Comparison of ENCODE assay signal across 12 cellular contexts in the genomic region with DNA sequence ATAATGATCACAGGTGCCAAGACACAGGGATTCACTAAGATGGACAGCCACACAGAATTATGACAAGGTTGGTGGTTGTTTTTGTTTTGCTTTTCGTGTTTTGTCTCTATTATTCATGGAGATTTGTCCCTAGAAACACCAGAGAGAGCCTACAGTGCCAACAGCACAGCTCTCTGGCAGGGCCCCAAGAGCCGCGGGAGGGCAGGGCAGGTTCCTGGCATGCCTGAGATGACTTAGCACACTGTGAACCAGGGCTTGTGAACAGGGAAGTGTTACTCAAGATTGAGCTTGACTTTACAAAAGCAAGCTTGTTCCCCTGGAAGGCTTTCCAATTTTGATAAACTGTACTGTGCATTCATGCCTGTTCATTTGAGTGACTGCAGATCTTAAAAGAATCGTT.
DNase-seq lines count a peak whose midpoint lies in the region; ATAC-seq and TF ChIP-seq lines count a peak whose summit lies in the region.
"Had no signal": no experiment of that assay in that cellular context is flagged by ENCODE, and none has a peak within 500 bp of the region (broad histone marks: within the 10 kb centered on the region; RNA-seq: fewer than 3 reads in every experiment).

No MANE protein-coding gene starts in this region.

- H3K4me1 Mint-ChIP-seq in activated CD4-positive, alpha-beta memory T cell treated with anti-CD3 and anti-CD28 coated beads, Interleukin-2, amount 10 ng/mL, durations not matched to agents 7 days and 5 days = no peaks in the 10 kb centered on the region
- H3K4me1 Mint-ChIP-seq: CD4-positive, alpha-beta memory T cell had no signal

- TF ChIP-seq CTCF in brain microvascular endothelial cell (IDR thresholded peaks at IDR 0.05; ENCODE audit: low read depth, low read length, missing control alignments) = no peak

- POLR2A ChIA-PET in activated CD4-positive, alpha-beta memory T cell treated with anti-CD3 and anti-CD28 coated beads, Interleukin-2, amount 10 ng/mL, durations not matched to agents 7 days and 5 days (lab: Charles Lee) = interaction anchor here (0.6 kb wide), 1 partner anchor 1721 kb away, joined by 3 read pairs; no protein-coding TSS in a partner anchor

- no peaks in the 10 kb centered on the region for H3K27me3 Mint-ChIP-seq in activated CD4-positive, alpha-beta memory T cell treated with anti-CD3 and anti-CD28 coated beads, Interleukin-2, amount 10 ng/mL, durations not matched to agents 7 days and 5 days
- H3K27me3 Mint-ChIP-seq: CD4-positive, alpha-beta memory T cell had no signal

- DNase-seq in C1 segment of cervical spinal cord (lab: John Stamatoyannopoulos, UW) (peak in 12 of 14 donors; percentile 10 to 70 (median 27)), NCI-H774 (lab: John Stamatoyannopoulos, UW) (peak; percentile 4), nucleus accumbens (lab: John Stamatoyannopoulos, UW) (peak in 37 of 56 donors; percentile 2 to 72 (median 26)), hepatic stellate cell (ENCODE audit: low spot score) (no peak), brain microvascular endothelial cell (no peak), retina (no peak)
- no peak for DNase-seq in activated CD4-positive, alpha-beta memory T cell treated with anti-CD3 and anti-CD28 coated beads, Interleukin-2, amount 10 ng/mL, durations not matched to agents 7 days and 5 days
- DNase-seq: CD4-positive, alpha-beta memory T cell; IMR-90; stimulated activated naive CD4-positive, alpha-beta T cell treated with Interleukin-2 at 50 U/mL for 16 hours had no signal

- ATAC-seq in esophagus mucosa = peak; percentile 97
- ATAC-seq: mucosa of descending colon had no signal

- H3K4me3 Mint-ChIP-seq in activated CD4-positive, alpha-beta memory T cell treated with anti-CD3 and anti-CD28 coated beads, Interleukin-2, amount 10 ng/mL, durations not matched to agents 7 days and 5 days = no peak overlapping the region
- H3K4me3 Mint-ChIP-seq: CD4-positive, alpha-beta memory T cell had no signal

- no peak overlapping the region for H3K4me3 ChIP-seq in brain microvascular endothelial cell (ENCODE audit: low read depth, low read length)
- H3K4me3 ChIP-seq: mucosa of descending colon had no signal

- no peak overlapping the region for H3K27ac Mint-ChIP-seq in activated CD4-positive, alpha-beta memory T cell treated with anti-CD3 and anti-CD28 coated beads, Interleukin-2, amount 10 ng/mL, durations not matched to agents 7 days and 5 days
- H3K27ac Mint-ChIP-seq: CD4-positive, alpha-beta memory T cell had no signal

- H3K27ac ChIP-seq in brain microvascular endothelial cell = no peak overlapping the region

- no peaks in the 10 kb centered on the region for H3K27me3 ChIP-seq in brain microvascular endothelial cell (replicated peaks)

- CTCF ChIA-PET in activated CD4-positive, alpha-beta memory T cell treated with anti-CD3 and anti-CD28 coated beads, Interleukin-2, amount 10 ng/mL, durations not matched to agents 7 days and 5 days (lab: Charles Lee) = no interaction called here

- H3K36me3 ChIP-seq in brain microvascular endothelial cell (replicated peaks) = no peaks in the 10 kb centered on the region

- H3K36me3 Mint-ChIP-seq in activated CD4-positive, alpha-beta memory T cell treated with anti-CD3 and anti-CD28 coated beads, Interleukin-2, amount 10 ng/mL, durations not matched to agents 7 days and 5 days (ENCODE audit: low read depth) = no peaks in the 10 kb centered on the region
- H3K36me3 Mint-ChIP-seq: CD4-positive, alpha-beta memory T cell had no signal

- peaks cover 14% of the 10 kb centered on the region for H3K9me3 Mint-ChIP-seq in activated CD4-positive, alpha-beta memory T cell treated with anti-CD3 and anti-CD28 coated beads, Interleukin-2, amount 10 ng/mL, durations not matched to agents 7 days and 5 days

- in situ Hi-C loops in brain microvascular endothelial cell (cut with HindIII; ENCODE audit: low pct_ligation_motif_present, low sequenced_read_pairs) = no loop called here

Comparison
In these comparisons a context has a peak if more than half of its experiments do, and no peak if none do; other contexts are left out.
1. DNase-seq: peak in C1 segment of cervical spinal cord (12 of 14), NCI-H774 (single experiment) and nucleus accumbens (37 of 56); none in hepatic stellate cell (single experiment), brain microvascular endothelial cell (single experiment), retina (single experiment) and activated CD4-positive, alpha-beta memory T cell treated with anti-CD3 and anti-CD28 coated beads, Interleukin-2, amount 10 ng/mL, durations not matched to agents 7 days and 5 days (single experiment).